In the genomic region with DNA sequence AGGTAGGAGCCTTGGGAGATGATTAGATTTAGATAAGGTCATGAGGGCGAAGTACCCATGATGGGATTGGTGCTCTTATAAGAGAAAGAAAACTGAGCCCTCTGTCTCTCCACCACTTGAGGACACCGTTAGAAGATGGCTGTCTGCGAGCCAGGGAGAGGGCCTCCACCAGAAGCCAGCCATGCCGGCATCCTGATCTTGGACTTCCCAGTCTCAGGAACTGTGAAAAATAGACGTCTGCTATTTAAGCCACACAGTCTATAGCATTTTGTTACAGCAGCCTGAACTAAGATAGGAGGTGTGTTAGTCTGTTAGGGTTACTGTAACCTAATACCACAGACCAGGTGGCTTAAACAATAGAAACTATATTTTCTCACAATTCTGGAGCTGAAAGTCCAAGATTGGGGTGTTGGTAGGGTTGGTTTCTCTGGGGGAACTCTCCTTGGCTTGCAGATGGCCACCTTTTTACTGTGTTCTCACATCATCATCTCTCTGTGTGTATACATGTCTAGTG, we compare ENCODE assay signal across 23 cellular contexts. TPM values are rescaled to one million over a fixed set of nuclear protein-coding genes. Genes with fewer than 3 reads are reported as not detected.
"Had no signal": no experiment of that assay in that cellular context is flagged by ENCODE, and none has a peak within 500 bp of the region (broad histone marks: within the 10 kb centered on the region; RNA-seq: fewer than 3 reads in every experiment).

No MANE protein-coding gene starts in this region.

- DNase-seq: IMR-90, Karpas-422, KG1, MG63, NCI-H1092, NCI-H1105 treated with DMSO at 0.1 percent for 48 hours, NCI-H1417 treated with DMSO at 0.1 percent for 48 hours, NCI-H146, NCI-H1694 treated with DMSO at 0.1 percent for 48 hours, NCI-H1930, NCI-H2081, NCI-H2107, NCI-H226, NCI-H446, NCI-H510A, NCI-H526, NCI-H748 treated with DMSO at 0.1 percent for 48 hours, Right ventricle myocardium superior, RPMI8226, SIG-M5 had no signal

- H3K27ac ChIP-seq: SJSA1, SK-N-MC had no signal

- H3K4me3 ChIP-seq: MG63, SJSA1, SK-N-MC had no signal

- H3K9me3 ChIP-seq: MG63, SJSA1 had no signal

- H3K27me3 ChIP-seq: MG63 had no signal

- H3K4me1 ChIP-seq: SJSA1 had no signal

- FAIRE-seq: RCC 7860 had no signal

- H3K36me3 ChIP-seq: MG63, SJSA1 had no signal

RNA-seq across cellular contexts. Expression of a gene that starts 38.0 kb away (rescaled TPM):
- total RNA-seq: IMR-90, Right ventricle myocardium superior, SJSA1 had no signal
- polyA plus RNA-seq: IMR-90 had no signal
